2 cellular contexts compared by ENCODE assay signal in the genomic region with DNA sequence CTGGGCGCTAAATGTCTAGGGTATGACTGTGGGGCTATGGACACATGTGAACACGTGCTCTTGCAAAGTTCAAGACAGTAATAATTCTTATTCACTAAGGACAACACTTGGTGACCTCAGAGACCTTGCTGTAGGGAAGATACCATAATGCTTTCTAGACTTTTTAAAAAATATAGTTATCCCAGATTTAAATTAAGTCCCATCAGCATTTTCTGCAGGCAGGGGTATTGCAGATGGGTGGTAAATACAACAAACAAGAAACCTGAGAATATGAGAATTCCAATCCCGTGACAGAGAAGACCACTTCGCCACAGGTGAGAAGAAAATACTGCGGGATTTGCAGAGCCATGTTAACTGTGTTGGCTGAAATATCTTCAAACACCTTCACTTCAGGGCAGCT.
TF ChIP-seq lines count a peak whose summit lies in the region.

No MANE protein-coding gene starts in this region.

TF ChIP-seq in A549, 52 proteins besides CTCF, POLR2A, EP300 and RAD21:
- TF ChIP-seq FOSB (CRISPR knock-in tag; IDR thresholded peaks at IDR 0.05), result no peak
- peak; percentile 32 for TF ChIP-seq MAFK (IDR thresholded peaks at IDR 0.05; ENCODE audit: partially characterized antibody)

TF ChIP-seq in K562, 482 proteins besides CTCF, POLR2A, EP300 and RAD21:
- no peak for TF ChIP-seq PTRF (tag; IDR thresholded peaks at IDR 0.05)
- TF ChIP-seq STAT5B (CRISPR knock-in tag; IDR thresholded peaks at IDR 0.05), result no peak
- TF ChIP-seq ILK (tag; IDR thresholded peaks at IDR 0.05; ENCODE audit: borderline replicate concordance, low read depth), result no peak
- no peak for TF ChIP-seq CAMTA2 (CRISPR knock-in tag; conservative IDR thresholded peaks at IDR 0.05)
- TF ChIP-seq IRF9 (tag; IDR thresholded peaks at IDR 0.05), result no peak
- TF ChIP-seq ZNF316 (IDR thresholded peaks at IDR 0.05), result peak; percentile 45; the same call in 1 of the 2 replicates
- peak; percentile 23; the same call in 1 of the 2 replicates for TF ChIP-seq C11orf30 (IDR thresholded peaks at IDR 0.05; ENCODE audit: low read depth)
